14 cellular contexts compared by ENCODE assay signal in the genomic region with DNA sequence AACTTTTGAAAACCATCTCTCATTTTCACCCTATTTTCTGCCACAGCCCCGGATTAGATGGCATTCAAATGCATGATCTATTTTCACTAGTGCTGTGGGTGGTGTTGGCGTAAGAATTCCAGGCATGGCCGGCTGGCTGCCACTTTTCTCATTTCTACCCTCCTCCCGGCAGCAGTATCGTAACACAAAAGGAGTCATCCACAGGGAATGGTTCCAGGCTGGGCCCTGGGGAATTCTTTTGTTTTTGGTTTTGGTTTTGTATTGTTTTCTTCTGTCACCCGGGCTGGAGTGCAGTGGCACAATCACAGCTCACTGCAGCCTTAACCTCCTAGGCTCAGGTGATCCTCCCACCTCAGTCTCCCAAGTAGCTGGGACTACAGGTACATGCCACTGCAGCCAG. TPM values are rescaled to one million over a fixed set of nuclear protein-coding genes. Genes with fewer than 3 reads are reported as not detected.
DNase-seq lines count a peak whose midpoint lies in the region; ATAC-seq, FAIRE-seq and TF ChIP-seq lines count a peak whose summit lies in the region.
"Had no signal": no experiment of that assay in that cellular context is flagged by ENCODE, and none has a peak within 500 bp of the region (broad histone marks: within the 10 kb centered on the region; RNA-seq: fewer than 3 reads in every experiment).

No MANE protein-coding gene starts in this region.

- H3K18ac ChIP-seq in H1 (ENCODE audit: extremely low read depth, low read length), result no peak overlapping the region; the same call in 1 of the 2 replicates

- H4K20me1 ChIP-seq in H1 (replicated peaks in 1 of 2; ENCODE audit: control insufficient read depth in 1 of 2, insufficient read depth in 2 of 2, low read length in 2 of 2), result no peaks in the 10 kb centered on the region

- no peak overlapping the region for H2AFZ ChIP-seq in H1 (ENCODE audit: low read length)

- peaks cover 6 to 21% (median 20%) of the 10 kb centered on the region in 4 experiments; a peak in 6 of 7 replicates for H3K4me1 ChIP-seq in H1 (replicated peaks in 1 of 4; ENCODE audit: control insufficient read depth in 3 of 4, insufficient read depth in 4 of 4, low read length in 3 of 4)

- no peak overlapping the region for H3K4me3 Mint-ChIP-seq in naive thymus-derived CD8-positive, alpha-beta T cell
- H3K4me3 Mint-ChIP-seq: activated B cell treated with CpG ODN at 0.5 μM for 24 hours had no signal

- H3K4ac ChIP-seq in H1 (replicated peaks; ENCODE audit: insufficient read length, low read depth, low read length), result no peak overlapping the region

- H4K8ac ChIP-seq in H1 (ENCODE audit: extremely low read depth, insufficient read depth, low read length), result no peak overlapping the region; the same call in 1 of the 2 replicates

- peak overlapping the region in 1 of 4 experiments; percentile 14; a peak in 1 of 8 replicates for H3K4me3 ChIP-seq in H1 (ENCODE audit: extremely low read depth in 1 of 4, insufficient read depth in 2 of 4, low read depth in 3 of 4, low read length in 4 of 4)
- H3K4me3 ChIP-seq: K562 had no signal

- POLR2A ChIA-PET in H1 (lab: Charles Lee; ENCODE audit: partially characterized antibody), result interaction anchor here (0.6 to 1.5 kb wide), 3 partner anchors 13 to 810 kb away, joined by 3 read pairs; no protein-coding TSS in a partner anchor
- POLR2A ChIA-PET in naive thymus-derived CD8-positive, alpha-beta T cell (lab: Charles Lee), result interaction anchor here (6.4 kb wide), 1 partner anchor 14 kb away, joined by 60 read pairs; the partner anchor contains the start of gene JAML

- ATAC-seq in naive thymus-derived CD8-positive, alpha-beta T cell, result no peak
- no peak for ATAC-seq in GM21423 (IDR thresholded peaks at IDR 0.05; ENCODE audit: unreplicated experiment)
- no peak for ATAC-seq in HG02588 (IDR thresholded peaks at IDR 0.05; ENCODE audit: unreplicated experiment)
- no peak for ATAC-seq in GM21526 (IDR thresholded peaks at IDR 0.05; ENCODE audit: low FRiP score, unreplicated experiment)
- ATAC-seq: K562 had no signal

- 15% methylated on average over 6 of the region's 6 CpGs; no CpG with 5 or more reads in 1 of the 2 experiments for WGBS in H1 (ENCODE audit: extremely low coverage in 1 of 2, insufficient coverage in 1 of 2, insufficient read length in 1 of 2, insufficient replicate concordance in 2 of 2, low coverage in 1 of 2, low lambda C conversion rate in 2 of 2, missing lambda C conversion rate in 1 of 2), 2 experiments

- TF ChIP-seq EP300 in H1 (IDR thresholded peaks at IDR 0.05; ENCODE audit: borderline replicate concordance in 1 of 2, low read depth in 2 of 2, low read length in 2 of 2), result no peak

- H3K23me2 ChIP-seq in H1 (ENCODE audit: low read depth, low read length), result 0 out of 2 replicates have a peak, but pooled peaks cover 2% of the 10 kb centered on the region

- H3K27me3 ChIP-seq in H1 (replicated peaks in 1 of 4; ENCODE audit: control insufficient read depth in 3 of 4, extremely low read depth in 1 of 4, insufficient read depth in 3 of 4, low read length in 3 of 4), result peaks cover 0 to 2% (median 0%) of the 10 kb centered on the region in 4 experiments; a peak in 1 of 7 replicates

- H3K79me2 ChIP-seq in H1 (ENCODE audit: control insufficient read depth in 1 of 2, insufficient read depth in 2 of 2, low read length in 2 of 2), result no peaks in the 10 kb centered on the region

- H3K56ac ChIP-seq in H1 (replicated peaks; ENCODE audit: insufficient read length, low read depth, low read length), result no peak overlapping the region

- peaks cover 0 to 3% (median 0%) of the 10 kb centered on the region in 9 donors for H3K9me3 Mint-ChIP-seq in naive thymus-derived CD8-positive, alpha-beta T cell
- H3K9me3 Mint-ChIP-seq: activated B cell treated with CpG ODN at 0.5 μM for 24 hours had no signal

- no peak overlapping the region for H3K23ac ChIP-seq in H1 (ENCODE audit: insufficient read length)

- no peak overlapping the region for H3K27ac ChIP-seq in H1 (ENCODE audit: low read depth, low read length)

- H3K36me3 ChIP-seq in H1 (ENCODE audit: control insufficient read depth in 2 of 4, insufficient read depth in 4 of 4, low read length in 3 of 4), result no peaks in the 10 kb centered on the region

- H3K4me1 Mint-ChIP-seq in naive thymus-derived CD8-positive, alpha-beta T cell, result peaks cover 49 to 79% (median 71%) of the 10 kb centered on the region in 4 donors

- peaks cover 9 to 72% (median 38%) of the 10 kb centered on the region in 3 donors for H3K36me3 Mint-ChIP-seq in naive thymus-derived CD8-positive, alpha-beta T cell

- H2BK15ac ChIP-seq in H1 (ENCODE audit: low read length), result no peak overlapping the region

- no peak overlapping the region for H4K91ac ChIP-seq in H1 (replicated peaks; ENCODE audit: insufficient read length, low read length)

- in situ Hi-C loops in G401 (cut with HindIII; ENCODE audit: low sequenced_read_pairs), result no loop called here

- FAIRE-seq in H1 (lab: Jason Lieb, UNC), result no peak
- FAIRE-seq: GM18507, islet of Langerhans, K562 had no signal

- peak overlapping the region; percentile 29 to 33; a peak in 3 of 4 replicates for H3K4me2 ChIP-seq in H1 (ENCODE audit: insufficient read depth in 1 of 2, low read depth in 2 of 2, low read length in 2 of 2)

- H3K27me3 Mint-ChIP-seq in naive thymus-derived CD8-positive, alpha-beta T cell, result no peaks in the 10 kb centered on the region

- TF ChIP-seq RAD21 in H1 (IDR thresholded peaks at IDR 0.05 in 1 of 2, conservative IDR thresholded peaks at IDR 0.05 in 1 of 2; ENCODE audit: low read depth in 2 of 2, low read length in 2 of 2), result no peak

- TF ChIP-seq CTCF in H1 (IDR thresholded peaks at IDR 0.05; ENCODE audit: control extremely low read depth in 1 of 3, insufficient read depth in 1 of 3, low read depth in 1 of 3, low read length in 3 of 3), result no peak

- no peaks in the 10 kb centered on the region for H3K9me3 ChIP-seq in H1 (ENCODE audit: insufficient read depth in 2 of 2, low read depth in 1 of 2, low read length in 1 of 2)

- peak overlapping the region in 8 of 10 donors; percentile 15 to 87 (median 47) for H3K27ac Mint-ChIP-seq in naive thymus-derived CD8-positive, alpha-beta T cell
- H3K27ac Mint-ChIP-seq: activated B cell treated with CpG ODN at 0.5 μM for 24 hours had no signal

- H2BK12ac ChIP-seq in H1 (ENCODE audit: low read depth, low read length), result no peak overlapping the region

- H2BK5ac ChIP-seq in H1 (ENCODE audit: low read depth, low read length), result no peak overlapping the region

- no peak for TF ChIP-seq POLR2A in H1 (IDR thresholded peaks at IDR 0.05; ENCODE audit: control extremely low read depth in 1 of 2, low read depth in 2 of 2, low read length in 2 of 2)

- no peak overlapping the region for H3K14ac ChIP-seq in H1 (ENCODE audit: insufficient read length)

- CTCF ChIA-PET in H1 (lab: Charles Lee; ENCODE audit: partially characterized antibody), result interaction anchor here (1.0 to 5.9 kb wide), 6 partner anchors 10 to 85 kb away, joined by 3 to 38 read pairs (median 6); no protein-coding TSS in a partner anchor

- DNase-seq in G401 (ENCODE audit: low spot score) (peak; percentile 65), NCI-H2107 (lab: John Stamatoyannopoulos, UW) (peak; percentile 44), H1 (ENCODE audit: low read depth in 1 of 2, low spot score in 2 of 2) (peak; percentile 29 to 57)
- no peak for DNase-seq in naive thymus-derived CD8-positive, alpha-beta T cell
- DNase-seq: activated B cell treated with CpG ODN at 0.5 μM for 24 hours; activated naive CD4-positive, alpha-beta T cell treated with anti-CD3 and anti-CD28 coated beads, Interleukin-2, amount 50 U/mL, for 16 hours; effector memory CD4-positive, alpha-beta T cell; NCI-H446 had no signal

- H3K79me1 ChIP-seq in H1 (ENCODE audit: low read depth, low read length), result no peaks in the 10 kb centered on the region

- H2BK120ac ChIP-seq in H1 (replicated peaks; ENCODE audit: low read depth, low read length), result no peak overlapping the region

- H2AK5ac ChIP-seq in H1 (ENCODE audit: low read depth, low read length), result no peak overlapping the region

- H2BK20ac ChIP-seq in H1 (ENCODE audit: low read length), result no peak overlapping the region; the same call in 1 of the 2 replicates

- H3K9ac ChIP-seq in H1 (replicated peaks in 1 of 4; ENCODE audit: extremely low read depth in 1 of 4, low read depth in 3 of 4, low read length in 3 of 4), result no peak overlapping the region

- H4K5ac ChIP-seq in H1 (ENCODE audit: insufficient read length, low read depth, low read length), result no peak overlapping the region

RNA-seq across cellular contexts. Expression of gene JAML, which starts 13.8 kb away (rescaled TPM):
- total RNA-seq in G401 (2014; rRNA removed; shearing (Covaris generic)), result not detected in 2 replicates
- 0.58 and 0.86 TPM in 2 replicates for total RNA-seq in H1 (2021; fragmentation: NEBNext Ultra II Directional; extraction: Animal tissue kit (Norgen Biotek cat#: 25700))
- 0.05 and 0.12 TPM in 2 replicates for polyA plus RNA-seq in H1 (2011; rRNA removed)
- polyA plus RNA-seq in H1 (2011; cell fraction: cytosol; rRNA removed), result 0.08 TPM
- polyA plus RNA-seq in H1 (2011; cell fraction: nucleus; rRNA removed), result 0.07 TPM
- polyA plus RNA-seq in H1 (2012, experiment 1 of 2), result 0.32 to 0.98 TPM (median 0.44 TPM) in 4 replicates
- polyA plus RNA-seq in H1 (2012, experiment 2 of 2), result 0.50 TPM
- 0.30 TPM for polyA plus RNA-seq in H1 (2013, experiment 1 of 2)
- polyA plus RNA-seq in H1 (2013, experiment 2 of 2), result 0.39 TPM
- 0.03 and 0.17 TPM in 2 replicates for polyA minus RNA-seq in H1 (2011; rRNA and poly(A)+ RNA removed)
- not detected for polyA minus RNA-seq in H1 (2011; cell fraction: cytosol; rRNA and poly(A)+ RNA removed)
- 0.70 TPM for polyA minus RNA-seq in H1 (2011; cell fraction: nucleus; rRNA and poly(A)+ RNA removed)
- 100 to 1,000 TPM; 157 to 161 TPM for total RNA-seq in naive thymus-derived CD8-positive, alpha-beta T cell
- 100 to 1,000 TPM; 120 to 195 (median 159) TPM for polyA plus RNA-seq in naive thymus-derived CD8-positive, alpha-beta T cell

RNA-seq across cellular contexts. Expression of gene SCN2B, which starts 34.6 kb away (rescaled TPM):
- 0.10 TPM in 1 of 2 replicates, not detected in the other for total RNA-seq in G401 (2014; rRNA removed; shearing (Covaris generic))
- total RNA-seq in H1 (2021; fragmentation: NEBNext Ultra II Directional; extraction: Animal tissue kit (Norgen Biotek cat#: 25700)), result 0.13 and 0.24 TPM in 2 replicates
- 0.09 and 0.14 TPM in 2 replicates for polyA plus RNA-seq in H1 (2011; rRNA removed)
- 0.17 TPM for polyA plus RNA-seq in H1 (2011; cell fraction: cytosol; rRNA removed)
- polyA plus RNA-seq in H1 (2011; cell fraction: nucleus; rRNA removed), result 0.10 TPM
- polyA plus RNA-seq in H1 (2012, experiment 1 of 2), result 0.17 to 0.28 TPM (median 0.20 TPM) in 4 replicates
- 0.20 TPM for polyA plus RNA-seq in H1 (2012, experiment 2 of 2)
- 0.12 TPM for polyA plus RNA-seq in H1 (2013, experiment 1 of 2)
- 0.13 TPM for polyA plus RNA-seq in H1 (2013, experiment 2 of 2)
- polyA minus RNA-seq in H1 (2011; rRNA and poly(A)+ RNA removed), result 0.22 and 0.34 TPM in 2 replicates
- 0.51 TPM for polyA minus RNA-seq in H1 (2011; cell fraction: cytosol; rRNA and poly(A)+ RNA removed)
- polyA minus RNA-seq in H1 (2011; cell fraction: nucleus; rRNA and poly(A)+ RNA removed), result 0.30 TPM
- total RNA-seq in naive thymus-derived CD8-positive, alpha-beta T cell, result not detected
- polyA plus RNA-seq in naive thymus-derived CD8-positive, alpha-beta T cell, result not detected
- total RNA-seq: activated B cell treated with CpG ODN at 0.5 μM for 24 hours, K562 had no signal
- polyA plus RNA-seq: K562 had no signal

RNA-seq across cellular contexts. Expression of gene MPZL3, which starts 41.2 kb away (rescaled TPM):
- total RNA-seq in G401 (2014; rRNA removed; shearing (Covaris generic)), result not detected in 2 replicates
- 3.3 and 3.9 TPM in 2 replicates for total RNA-seq in H1 (2021; fragmentation: NEBNext Ultra II Directional; extraction: Animal tissue kit (Norgen Biotek cat#: 25700))
- 1.1 and 1.2 TPM in 2 replicates for polyA plus RNA-seq in H1 (2011; rRNA removed)
- polyA plus RNA-seq in H1 (2011; cell fraction: cytosol; rRNA removed), result 1.6 TPM
- 0.83 TPM for polyA plus RNA-seq in H1 (2011; cell fraction: nucleus; rRNA removed)
- polyA plus RNA-seq in H1 (2012, experiment 1 of 2), result 1.6 to 2.3 TPM (median 1.8 TPM) in 4 replicates
- 0.66 TPM for polyA plus RNA-seq in H1 (2012, experiment 2 of 2)
- polyA plus RNA-seq in H1 (2013, experiment 1 of 2), result 2.4 TPM
- polyA plus RNA-seq in H1 (2013, experiment 2 of 2), result 3.2 TPM
- 5.5 TPM in 2 replicates for polyA minus RNA-seq in H1 (2011; rRNA and poly(A)+ RNA removed)
- polyA minus RNA-seq in H1 (2011; cell fraction: cytosol; rRNA and poly(A)+ RNA removed), result 2.4 TPM
- 0.80 TPM for polyA minus RNA-seq in H1 (2011; cell fraction: nucleus; rRNA and poly(A)+ RNA removed)
- total RNA-seq in naive thymus-derived CD8-positive, alpha-beta T cell, result 10 to 100 TPM; 11.2 to 12.6 TPM
- polyA plus RNA-seq in naive thymus-derived CD8-positive, alpha-beta T cell, result 1 to 10 TPM; 1.9 to 3.4 (median 3.2) TPM

RNA-seq across cellular contexts. Expression of gene MPZL2, which starts 53.1 kb away (rescaled TPM):
- not detected in 2 replicates for total RNA-seq in G401 (2014; rRNA removed; shearing (Covaris generic))
- total RNA-seq in H1 (2021; fragmentation: NEBNext Ultra II Directional; extraction: Animal tissue kit (Norgen Biotek cat#: 25700)), result 2.4 and 2.6 TPM in 2 replicates
- 2.3 and 3.2 TPM in 2 replicates for polyA plus RNA-seq in H1 (2011; rRNA removed)
- 2.8 TPM for polyA plus RNA-seq in H1 (2011; cell fraction: cytosol; rRNA removed)
- 4.4 TPM for polyA plus RNA-seq in H1 (2011; cell fraction: nucleus; rRNA removed)
- 2.4 to 2.9 TPM (median 2.8 TPM) in 4 replicates for polyA plus RNA-seq in H1 (2012, experiment 1 of 2)
- polyA plus RNA-seq in H1 (2012, experiment 2 of 2), result 2.2 TPM
- 4.7 TPM for polyA plus RNA-seq in H1 (2013, experiment 1 of 2)
- 5.6 TPM for polyA plus RNA-seq in H1 (2013, experiment 2 of 2)
- 2.4 and 3.1 TPM in 2 replicates for polyA minus RNA-seq in H1 (2011; rRNA and poly(A)+ RNA removed)
- 2.6 TPM for polyA minus RNA-seq in H1 (2011; cell fraction: cytosol; rRNA and poly(A)+ RNA removed)
- 6.4 TPM for polyA minus RNA-seq in H1 (2011; cell fraction: nucleus; rRNA and poly(A)+ RNA removed)
- 1 to 10 TPM; 2.8 to 3.1 TPM for total RNA-seq in naive thymus-derived CD8-positive, alpha-beta T cell
- polyA plus RNA-seq in naive thymus-derived CD8-positive, alpha-beta T cell, result 1 to 10 TPM in 2 of 3 donors, under 1 TPM in 1; 0.94 to 3.1 (median 1.2) TPM
- total RNA-seq: activated B cell treated with CpG ODN at 0.5 μM for 24 hours had no signal

RNA-seq across cellular contexts. Expression of gene SCN4B, which starts 58.4 kb away (rescaled TPM):
- not detected in 2 replicates for total RNA-seq in G401 (2014; rRNA removed; shearing (Covaris generic))
- total RNA-seq in H1 (2021; fragmentation: NEBNext Ultra II Directional; extraction: Animal tissue kit (Norgen Biotek cat#: 25700)), result 2.0 and 2.8 TPM in 2 replicates
- polyA plus RNA-seq in H1 (2011; rRNA removed), result 4.1 and 4.9 TPM in 2 replicates
- 5.6 TPM for polyA plus RNA-seq in H1 (2011; cell fraction: cytosol; rRNA removed)
- polyA plus RNA-seq in H1 (2011; cell fraction: nucleus; rRNA removed), result 8.7 TPM
- polyA plus RNA-seq in H1 (2012, experiment 1 of 2), result 3.1 to 5.9 TPM (median 4.8 TPM) in 4 replicates
- polyA plus RNA-seq in H1 (2012, experiment 2 of 2), result 3.8 TPM
- 1.0 TPM for polyA plus RNA-seq in H1 (2013, experiment 1 of 2)
- 1.2 TPM for polyA plus RNA-seq in H1 (2013, experiment 2 of 2)
- 4.6 and 6.5 TPM in 2 replicates for polyA minus RNA-seq in H1 (2011; rRNA and poly(A)+ RNA removed)
- 4.6 TPM for polyA minus RNA-seq in H1 (2011; cell fraction: cytosol; rRNA and poly(A)+ RNA removed)
- polyA minus RNA-seq in H1 (2011; cell fraction: nucleus; rRNA and poly(A)+ RNA removed), result 5.1 TPM
- not detected for total RNA-seq in naive thymus-derived CD8-positive, alpha-beta T cell
- not detected for polyA plus RNA-seq in naive thymus-derived CD8-positive, alpha-beta T cell
- total RNA-seq: activated B cell treated with CpG ODN at 0.5 μM for 24 hours, K562 had no signal

Comparison
In these comparisons a context has a peak if more than half of its experiments do, and no peak if none do; other contexts are left out.
1. DNase-seq: peak in G401 (single experiment), NCI-H2107 (single experiment) and H1 (2 of 2); none in naive thymus-derived CD8-positive, alpha-beta T cell (0 of 10).
2. RNA of gene JAML, which starts 13.8 kb away (total RNA-seq): 157 to 161 TPM in naive thymus-derived CD8-positive, alpha-beta T cell; 0.58 to 0.86 TPM in H1 and not detected in G401; every median in the first group is over 10 times any median in the second.